In the genomic region with DNA sequence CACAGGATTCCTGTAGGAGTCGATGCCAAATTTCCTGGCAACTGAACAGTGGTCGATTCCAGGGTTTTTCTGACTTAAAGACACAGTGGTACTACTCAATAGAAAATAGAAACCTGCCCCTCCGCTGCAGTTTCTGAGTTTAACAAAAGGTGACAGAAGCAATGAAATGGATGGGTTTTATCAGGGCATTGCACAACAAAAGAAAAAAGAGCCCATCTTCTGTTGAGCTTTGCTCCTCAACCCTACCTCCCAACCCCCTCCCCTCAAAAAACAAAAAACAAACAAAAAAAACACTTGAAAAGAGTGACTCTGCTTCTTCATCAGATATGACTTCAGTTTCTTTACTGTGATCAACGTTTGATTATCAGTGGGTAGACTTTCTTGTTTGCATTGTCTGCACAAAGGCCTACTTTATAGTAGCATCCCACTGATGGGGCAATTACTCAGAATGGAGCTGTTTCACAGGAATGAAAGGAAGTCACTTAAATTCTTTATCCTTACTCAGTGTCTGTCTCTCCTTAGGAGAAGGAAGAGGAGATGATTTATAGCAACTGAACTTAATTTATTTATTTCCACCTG, we compare ENCODE assay signal across 17 cellular contexts.
DNase-seq lines count a peak whose midpoint lies in the region; ATAC-seq, FAIRE-seq and TF ChIP-seq lines count a peak whose summit lies in the region.
"Had no signal": no experiment of that assay in that cellular context is flagged by ENCODE, and none has a peak within 500 bp of the region (broad histone marks: within the 10 kb centered on the region; RNA-seq: fewer than 3 reads in every experiment).

No MANE protein-coding gene starts in this region.

- POLR2A ChIA-PET in HepG2 (lab: Yijun Ruan, JAX) (no interaction called here), PC-9 (lab: Charles Lee; ENCODE audit: unreplicated experiment) (no interaction called here)

- no peak for TF ChIP-seq CTCF in HepG2 (CRISPR knock-in tag; IDR thresholded peaks at IDR 0.05)
- TF ChIP-seq CTCF in right lobe of liver (IDR thresholded peaks at IDR 0.05): no peak
- no peak for TF ChIP-seq CTCF in PC-9 (conservative IDR thresholded peaks at IDR 0.05)

- H2AFZ ChIP-seq in HepG2 (ENCODE audit: low read length): no peak overlapping the region
- no peak overlapping the region for H2AFZ ChIP-seq in PC-9

- H3K36me3 ChIP-seq in HepG2 (replicated peaks in 1 of 2; ENCODE audit: control insufficient read depth in 1 of 2, insufficient read depth in 2 of 2, low read length in 2 of 2) (no peaks in the 10 kb centered on the region), right lobe of liver (no peaks in the 10 kb centered on the region), skeletal muscle tissue (ENCODE audit: control insufficient read depth in 3 of 3, insufficient read depth in 3 of 3, low read length in 3 of 3) (no peaks in the 10 kb centered on the region), PC-9 (ENCODE audit: low read depth) (no peaks in the 10 kb centered on the region)
- H3K36me3 ChIP-seq: lower lobe of right lung had no signal

- peak in 1 of 2 experiments; percentile 66; a peak in 1 of 4 replicates for TF ChIP-seq EP300 in HepG2 (IDR thresholded peaks at IDR 0.05; ENCODE audit: low read depth in 2 of 2, low read length in 2 of 2)
- TF ChIP-seq EP300 in HepG2 (CRISPR knock-in tag; IDR thresholded peaks at IDR 0.05; ENCODE audit: borderline replicate concordance): no peak

- H3K27me3 ChIP-seq in HepG2 (ENCODE audit: control insufficient read depth in 1 of 2, insufficient read depth in 2 of 2, low read length in 2 of 2) (no peaks in the 10 kb centered on the region), right lobe of liver (no peaks in the 10 kb centered on the region), skeletal muscle tissue (ENCODE audit: control insufficient read depth in 3 of 3, insufficient read depth in 3 of 3, low read length in 3 of 3) (no peaks in the 10 kb centered on the region), PC-9 (ENCODE audit: insufficient read depth, low read depth) (no peaks in the 10 kb centered on the region)

- H3K4me3 ChIP-seq in HepG2 (replicated peaks in 1 of 3; ENCODE audit: insufficient read depth in 1 of 3, low read depth in 2 of 3, low read length in 3 of 3) (no peak overlapping the region), right lobe of liver (no peak overlapping the region), skeletal muscle tissue (ENCODE audit: low read length in 3 of 3) (no peak overlapping the region), PC-9 (no peak overlapping the region)
- H3K4me3 ChIP-seq: lower lobe of right lung, smooth muscle cell had no signal

- no peaks in the 10 kb centered on the region for H3F3A ChIP-seq in PC-9 (ENCODE audit: insufficient read depth, low read depth)

- H3K4me2 ChIP-seq in HepG2 (ENCODE audit: low read depth, low read length) (no peak overlapping the region), PC-9 (no peak overlapping the region)
- H3K4me2 ChIP-seq: smooth muscle cell had no signal

- H3K79me2 ChIP-seq in HepG2 (ENCODE audit: insufficient read depth, low read length): no peaks in the 10 kb centered on the region
- H3K79me2 ChIP-seq in PC-9 (ENCODE audit: low read depth): no peaks in the 10 kb centered on the region

- TF ChIP-seq RAD21 in HepG2 (CRISPR knock-in tag; IDR thresholded peaks at IDR 0.05): no peak

- no peaks in the 10 kb centered on the region for H3K9me2 ChIP-seq in PC-9 (ENCODE audit: insufficient read depth)

- TF ChIP-seq POLR2A in HepG2 (IDR thresholded peaks at IDR 0.05; ENCODE audit: insufficient read depth in 1 of 2, low read depth in 2 of 2, low read length in 2 of 2): no peak
- TF ChIP-seq POLR2A in right lobe of liver (IDR thresholded peaks at IDR 0.05): no peak

- CTCF ChIA-PET in HepG2 (lab: Yijun Ruan, JAX; ENCODE audit: low intra/inter-chr PET ratio, low total read pairs): no interaction called here
- CTCF ChIA-PET in PC-9 (lab: Charles Lee): no interaction called here

- H3K9me3 ChIP-seq in HepG2 (ENCODE audit: low read length): no peaks in the 10 kb centered on the region
- no peaks in the 10 kb centered on the region for H3K9me3 ChIP-seq in right lobe of liver
- no peaks in the 10 kb centered on the region for H3K9me3 ChIP-seq in skeletal muscle tissue (ENCODE audit: control insufficient read depth in 3 of 3, low read length in 3 of 3)
- H3K9me3 ChIP-seq in PC-9 (ENCODE audit: insufficient read depth, low read depth): no peaks in the 10 kb centered on the region
- H3K9me3 ChIP-seq: lower lobe of right lung had no signal

- intact Hi-C loops in HepG2 (cut with micrococcal nuclease; ENCODE audit: unreplicated experiment) (no loop called here), right lobe of liver (cut with DNase I) (no loop called here), PC-9 (cut with micrococcal nuclease; ENCODE audit: unreplicated experiment) (no loop called here)

- H3K9ac ChIP-seq in HepG2 (ENCODE audit: insufficient read depth, low read depth, low read length) (no peak overlapping the region), skeletal muscle tissue (ENCODE audit: low read depth in 1 of 3, low read length in 3 of 3) (no peak overlapping the region)

- peak; percentile 54 for FAIRE-seq in HepG2 (lab: Jason Lieb, UNC)
- FAIRE-seq: bronchial epithelial cell had no signal

- DNase-seq in HepG2 (ENCODE audit: low spot score) (peak; percentile 73), right lobe of liver (no peak), NCI-H446 treated with DMSO at 0.1 percent for 48 hours (lab: John Stamatoyannopoulos, UW) (peak; percentile 1), cerebellar cortex (ENCODE audit: low spot score) (peak; percentile 6), PC-9 (no peak), NCI-H2029 treated with DMSO at 0.1 percent for 48 hours (lab: John Stamatoyannopoulos, UW) (no peak), NAMALWA (ENCODE audit: low spot score) (no peak)
- DNase-seq: activated CD8-positive, alpha-beta memory T cell treated with anti-CD3 and anti-CD28 coated beads for 24 hours; CD4-positive, alpha-beta memory T cell; DMS79 treated with DMSO at 0.1 percent for 48 hours; glutamatergic neuron; lower lobe of right lung; NCI-H1436; NCI-H526 treated with DMSO at 0.1 percent for 48 hours had no signal

- in situ Hi-C loops in HepG2 (cut with HindIII; ENCODE audit: extremely low pct_ligation_motif_present, low pct_unique_long_range_greater_than_20kb): no loop called here

- H4K20me1 ChIP-seq in HepG2 (ENCODE audit: insufficient read depth, low read length) (no peaks in the 10 kb centered on the region), PC-9 (ENCODE audit: insufficient read depth) (no peaks in the 10 kb centered on the region)

- peak; percentile 73 for ATAC-seq in HepG2
- ATAC-seq in right lobe of liver: no peak
- ATAC-seq: lower lobe of right lung had no signal

- WGBS in HepG2 (ENCODE audit: low lambda C conversion rate): 8% methylated on average over 4 of the region's 4 CpGs
- WGBS in right lobe of liver (ENCODE audit: insufficient coverage, low coverage, low lambda C conversion rate, missing lambda C conversion rate): 34% methylated on average over 4 of the region's 4 CpGs

- H3K4me1 ChIP-seq in HepG2 (ENCODE audit: insufficient read depth, low read length): peaks cover 30% of the 10 kb centered on the region
- no peaks in the 10 kb centered on the region for H3K4me1 ChIP-seq in right lobe of liver
- H3K4me1 ChIP-seq in skeletal muscle tissue (ENCODE audit: control insufficient read depth in 3 of 3, insufficient read depth in 3 of 3, low read length in 3 of 3): peaks cover 0 to 17% (median 0%) of the 10 kb centered on the region in 3 donors
- H3K4me1 ChIP-seq in PC-9 (replicated peaks; ENCODE audit: insufficient read depth): peaks cover 14% of the 10 kb centered on the region
- H3K4me1 ChIP-seq: lower lobe of right lung had no signal

- BruUV-seq in HepG2 (replicated peaks; lab: Mats Ljungman, UMichigan) (no TSS peak), PC-9 (replicated peaks; lab: Mats Ljungman, UMichigan) (no TSS peak)

- H3K27ac ChIP-seq in HepG2 (ENCODE audit: extremely low read length, insufficient read depth, low read length): no peak overlapping the region
- H3K27ac ChIP-seq in right lobe of liver: no peak overlapping the region
- H3K27ac ChIP-seq in skeletal muscle tissue (ENCODE audit: low read depth, low read length): peak overlapping the region; percentile 56
- no peak overlapping the region for H3K27ac ChIP-seq in PC-9
- H3K27ac ChIP-seq: lower lobe of right lung had no signal

TF ChIP-seq in HepG2, 621 proteins besides CTCF, POLR2A, EP300 and RAD21 (continues in another document):
- TF ChIP-seq HOXA7 (CRISPR knock-in tag; IDR thresholded peaks at IDR 0.05) (no peak), ZNF264 (CRISPR knock-in tag; IDR thresholded peaks at IDR 0.05) (no peak), HNRNPH1 (optimal IDR thresholded peaks at IDR 0.05; ENCODE audit: low read depth, low read length) (no peak), ZNF451 (CRISPR knock-in tag; IDR thresholded peaks at IDR 0.05) (no peak), ZNF724P (CRISPR knock-in tag; IDR thresholded peaks at IDR 0.05; ENCODE audit: borderline replicate concordance) (no peak), GTF2F1 (IDR thresholded peaks at IDR 0.05; ENCODE audit: low read length) (no peak)
- TF ChIP-seq, protein P1, sequence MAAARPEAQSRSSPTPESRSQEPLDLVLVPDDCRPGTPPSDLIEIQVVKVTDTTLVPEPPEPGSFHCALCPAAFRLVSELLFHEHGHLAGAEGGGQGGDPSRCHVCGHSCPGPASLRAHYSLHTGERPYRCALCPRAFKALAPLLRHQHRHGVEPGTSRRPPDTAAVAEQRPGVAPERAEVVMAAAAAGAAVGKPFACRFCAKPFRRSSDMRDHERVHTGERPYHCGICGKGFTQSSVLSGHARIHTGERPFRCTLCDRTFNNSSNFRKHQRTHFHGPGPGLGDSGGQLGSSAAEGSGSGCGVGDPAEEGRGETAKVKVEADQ (CRISPR knock-in tag; IDR thresholded peaks at IDR 0.05; ENCODE audit: borderline replicate concordance): no peak
- TF ChIP-seq, protein P2, sequence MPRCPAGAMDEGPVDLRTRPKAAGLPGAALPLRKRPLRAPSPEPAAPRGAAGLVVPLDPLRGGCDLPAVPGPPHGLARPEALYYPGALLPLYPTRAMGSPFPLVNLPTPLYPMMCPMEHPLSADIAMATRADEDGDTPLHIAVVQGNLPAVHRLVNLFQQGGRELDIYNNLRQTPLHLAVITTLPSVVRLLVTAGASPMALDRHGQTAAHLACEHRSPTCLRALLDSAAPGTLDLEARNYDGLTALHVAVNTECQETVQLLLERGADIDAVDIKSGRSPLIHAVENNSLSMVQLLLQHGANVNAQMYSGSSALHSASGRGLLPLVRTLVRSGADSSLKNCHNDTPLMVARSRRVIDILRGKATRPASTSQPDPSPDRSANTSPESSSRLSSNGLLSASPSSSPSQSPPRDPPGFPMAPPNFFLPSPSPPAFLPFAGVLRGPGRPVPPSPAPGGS (CRISPR knock-in tag; IDR thresholded peaks at IDR 0.05): no peak

Comparison
In these comparisons a context has a peak if more than half of its experiments do, and no peak if none do; other contexts are left out.
1. DNase-seq: peak in HepG2 (single experiment), NCI-H446 treated with DMSO at 0.1 percent for 48 hours (single experiment) and cerebellar cortex (single experiment); none in right lobe of liver (0 of 3), PC-9 (0 of 2), NCI-H2029 treated with DMSO at 0.1 percent for 48 hours (single experiment) and NAMALWA (single experiment).